ENCODE assay signal across 22 cellular contexts in the genomic region with DNA sequence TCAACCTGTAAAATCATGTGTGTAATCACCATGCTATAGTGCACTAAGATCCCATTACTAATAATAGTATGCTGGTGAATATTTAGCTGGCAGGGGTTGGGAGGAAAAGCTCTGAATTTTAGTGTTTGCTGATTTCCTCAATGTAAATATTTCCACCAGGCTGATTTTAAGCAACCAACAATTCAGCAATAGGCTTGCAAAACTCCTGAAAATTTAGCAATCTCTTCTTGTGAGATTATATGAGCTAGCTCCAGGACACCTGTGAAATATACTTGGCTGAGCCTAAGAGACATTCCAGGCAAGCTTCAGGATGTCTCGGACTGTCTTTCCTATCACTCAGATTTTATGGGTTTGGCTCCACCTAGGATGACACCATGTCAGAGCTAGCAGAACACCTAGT.
"Had no signal": no experiment of that assay in that cellular context is flagged by ENCODE, and none has a peak within 500 bp of the region (broad histone marks: within the 10 kb centered on the region; RNA-seq: fewer than 3 reads in every experiment).

No MANE protein-coding gene starts in this region.

- DNase-seq: dermis blood vessel endothelial cell; dorsolateral prefrontal cortex; effector CD4-positive, alpha-beta T cell; effector memory CD4-positive, alpha-beta T cell; esophagus squamous epithelium; foreskin fibroblast; gastrocnemius medialis; glutamatergic neuron; head of caudate nucleus; heart right ventricle; hippocampal formation; left cardiac atrium; left ventricle myocardium inferior; lower lobe of right lung; mucosa of descending colon; naive B cell had no signal

- H3K36me3 ChIP-seq: esophagus squamous epithelium, gastrocnemius medialis, heart right ventricle, left ventricle myocardium inferior, lower lobe of right lung had no signal

- H3K27me3 ChIP-seq: dorsolateral prefrontal cortex, esophagus squamous epithelium, gastrocnemius medialis had no signal

- H3K27ac ChIP-seq: coronary artery, dorsolateral prefrontal cortex, esophagus squamous epithelium, gastrocnemius medialis, heart right ventricle, left ventricle myocardium inferior, lower lobe of right lung had no signal

- H3K4me3 Mint-ChIP-seq: mesothelial cell of epicardium, naive B cell had no signal

- ATAC-seq: gastrocnemius medialis, heart right ventricle, left cardiac atrium, mucosa of descending colon had no signal

- H3K4me1 Mint-ChIP-seq: mesothelial cell of epicardium, naive B cell had no signal

- H3K4me1 ChIP-seq: esophagus squamous epithelium, gastrocnemius medialis, heart right ventricle, left ventricle myocardium inferior, lower lobe of right lung had no signal

- H3K4me3 ChIP-seq: coronary artery, dorsolateral prefrontal cortex, esophagus squamous epithelium, gastrocnemius medialis, heart right ventricle, left ventricle myocardium inferior, lower lobe of right lung, mucosa of descending colon had no signal

- H3K9me3 ChIP-seq: lower lobe of right lung had no signal

- H3K27ac Mint-ChIP-seq: mesothelial cell of epicardium, naive B cell had no signal

- FAIRE-seq: colon, endothelial cell of umbilical vein, islet of Langerhans, keratinocyte had no signal
